2 cellular contexts compared by ENCODE assay signal in the genomic region with DNA sequence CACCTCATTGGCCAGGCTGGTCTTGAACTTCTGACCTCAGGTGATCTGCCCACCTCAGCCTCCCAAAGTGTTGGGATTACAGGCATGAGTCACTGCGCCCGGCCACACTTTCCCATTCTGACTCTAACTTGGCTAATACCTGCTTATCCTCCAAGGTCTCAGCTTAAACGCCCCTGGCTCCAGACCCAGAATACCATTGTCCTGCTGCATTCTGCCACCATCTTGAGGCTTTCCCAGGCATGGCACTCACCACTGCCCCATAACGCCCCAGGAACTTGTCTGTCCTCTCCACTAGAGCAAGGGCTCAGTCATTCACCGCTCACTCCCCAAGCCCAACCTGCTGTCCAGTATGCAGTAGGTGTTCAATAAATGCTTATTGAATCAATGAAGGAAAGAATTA.
TF ChIP-seq lines count a peak whose summit lies in the region.

No MANE protein-coding gene starts in this region.

TF ChIP-seq in HEK293, 187 proteins besides CTCF, POLR2A, EP300 and RAD21:
- no peak for TF ChIP-seq ZNF426 (tag by site-specific recombination; IDR thresholded peaks at IDR 0.05)
- no peak for TF ChIP-seq ZNF792 (tag by site-specific recombination; IDR thresholded peaks at IDR 0.05)
- no peak for TF ChIP-seq AEBP2 (tag by site-specific recombination; IDR thresholded peaks at IDR 0.05; ENCODE audit: borderline replicate concordance)
- no peak for TF ChIP-seq ZNF48 (tag by site-specific recombination; IDR thresholded peaks at IDR 0.05)
- TF ChIP-seq ZNF26 (tag by site-specific recombination; IDR thresholded peaks at IDR 0.05): no peak
- TF ChIP-seq BCL11A (tag by site-specific recombination; IDR thresholded peaks at IDR 0.05; ENCODE audit: low read depth): no peak
- TF ChIP-seq ZNF654 (tag by site-specific recombination; IDR thresholded peaks at IDR 0.05; ENCODE audit: low read depth): no peak
- no peak for TF ChIP-seq ZBTB8A (tag by site-specific recombination; IDR thresholded peaks at IDR 0.05)
- TF ChIP-seq KLF8 (tag by site-specific recombination; IDR thresholded peaks at IDR 0.05): no peak
TF ChIP-seq in HEK293: peak in this region for 0.

TF ChIP-seq in H1, 55 proteins besides CTCF, POLR2A, EP300 and RAD21:
- TF ChIP-seq GABPA (IDR thresholded peaks at IDR 0.05; ENCODE audit: borderline replicate concordance, insufficient read depth, low read length): no peak
